In genomic region chr20:36217226-36217625, GRCh38 we compare ENCODE assay signal across 17 cellular contexts. TPM values are rescaled to one million over a fixed set of nuclear protein-coding genes. Genes with fewer than 3 reads are reported as not detected.
A peak's percentile ranks its signal among the peaks of the same experiment; 100 is the strongest.
DNase-seq lines count a peak whose midpoint lies in the region; ATAC-seq, FAIRE-seq and TF ChIP-seq lines count a peak whose summit lies in the region.
"Had no signal": no experiment of that assay in that cellular context is flagged by ENCODE, and none has a peak within 500 bp of the region (broad histone marks: within the 10 kb centered on the region; RNA-seq: fewer than 3 reads in every experiment).

No MANE protein-coding gene starts in this region.

- H3K4me1 Mint-ChIP-seq in glutamatergic neuron (ENCODE audit: low read depth, unreplicated experiment): peaks cover 12% of the 10 kb centered on the region
- no peaks in the 10 kb centered on the region for H3K4me1 Mint-ChIP-seq in effector memory CD8-positive, alpha-beta T cell (ENCODE audit: low read depth in 2 of 2)
- H3K4me1 Mint-ChIP-seq: activated CD4-positive, alpha-beta T cell treated with anti-CD3 and anti-CD28 coated beads, Interleukin-2, amount 10 ng/mL, durations not matched to agents 7 days and 5 days; stimulated activated effector memory CD8-positive, alpha-beta T cell treated with anti-CD3 and anti-CD28 coated beads, Interleukin-12 subunit alpha, Interleukin-12 subunit beta, amount 100 ng/mL, for 72 hours had no signal

- in situ Hi-C loops in HepG2 (cut with HindIII; ENCODE audit: extremely low pct_ligation_motif_present, low pct_unique_long_range_greater_than_20kb) (no loop called here), ACHN (cut with HindIII; ENCODE audit: low pct_ligation_motif_present, low pct_unique_long_range_greater_than_20kb, low sequenced_read_pairs) (no loop called here)

- H3K9ac ChIP-seq in HepG2 (ENCODE audit: insufficient read depth, low read depth, low read length): no peak overlapping the region

- H3K27ac ChIP-seq in HepG2 (ENCODE audit: extremely low read length, insufficient read depth, low read length) (no peak overlapping the region), right lobe of liver (no peak overlapping the region), PC-9 (no peak overlapping the region)
- H3K27ac ChIP-seq: gastrocnemius medialis, uterus had no signal

- H3K79me2 ChIP-seq in HepG2 (ENCODE audit: insufficient read depth, low read length): no peaks in the 10 kb centered on the region
- no peaks in the 10 kb centered on the region for H3K79me2 ChIP-seq in PC-9 (ENCODE audit: low read depth)

- H3F3A ChIP-seq in PC-9 (ENCODE audit: insufficient read depth, low read depth): no peaks in the 10 kb centered on the region; the same call in 1 of the 2 replicates

- no peaks in the 10 kb centered on the region for H3K9me2 ChIP-seq in PC-9 (ENCODE audit: insufficient read depth)

- H3K36me3 ChIP-seq in HepG2 (replicated peaks in 1 of 2; ENCODE audit: control insufficient read depth in 1 of 2, insufficient read depth in 2 of 2, low read length in 2 of 2): peaks cover 12 to 17% of the 10 kb centered on the region in 2 experiments
- H3K36me3 ChIP-seq in right lobe of liver: peaks cover 0 to 2% (median 0%) of the 10 kb centered on the region in 4 donors
- H3K36me3 ChIP-seq in PC-9 (ENCODE audit: low read depth): no peaks in the 10 kb centered on the region
- H3K36me3 ChIP-seq: gastrocnemius medialis, uterus had no signal

- DNase-seq in HepG2 (ENCODE audit: low spot score) (peak; percentile 70), right lobe of liver (no peak), PC-9 (peak in 1 of 2 experiments; percentile 12), glutamatergic neuron (no peak), activated gamma-delta T cell treated with Interleukin-2 at 50 U/mL for 16 hours (no peak), ACHN (no peak), GOT3 (lab: John Stamatoyannopoulos, UW) (no peak)
- no peak for DNase-seq in effector memory CD8-positive, alpha-beta T cell
- DNase-seq: activated CD4-positive, alpha-beta T cell treated with anti-CD3 and anti-CD28 coated beads, Interleukin-2, amount 10 ng/mL, durations not matched to agents 7 days and 5 days; amygdala; dorsolateral prefrontal cortex; gastrocnemius medialis; NCI-H2029; stimulated activated CD4-positive, alpha-beta T cell treated with anti-CD3 and anti-CD28 coated beads, Interleukin-2, amount 100 ng/mL, for 48 hours; T-helper 17 cell; uterus had no signal

- no peak overlapping the region for H3K4me2 ChIP-seq in HepG2 (ENCODE audit: low read depth, low read length)
- H3K4me2 ChIP-seq in PC-9: no peak overlapping the region

- H4K20me1 ChIP-seq in HepG2 (ENCODE audit: insufficient read depth, low read length) (no peaks in the 10 kb centered on the region), PC-9 (ENCODE audit: insufficient read depth) (no peaks in the 10 kb centered on the region)

- 37% methylated on average over 4 of the region's 4 CpGs for WGBS in HepG2 (ENCODE audit: low lambda C conversion rate)
- WGBS in right lobe of liver (ENCODE audit: insufficient coverage, low coverage, low lambda C conversion rate, missing lambda C conversion rate): 58% methylated on average over 4 of the region's 4 CpGs

- H3K27me3 ChIP-seq in HepG2 (ENCODE audit: control insufficient read depth in 1 of 2, insufficient read depth in 2 of 2, low read length in 2 of 2) (no peaks in the 10 kb centered on the region), right lobe of liver (no peaks in the 10 kb centered on the region), PC-9 (ENCODE audit: insufficient read depth, low read depth) (no peaks in the 10 kb centered on the region)
- H3K27me3 ChIP-seq: dorsolateral prefrontal cortex, gastrocnemius medialis, uterus had no signal

- no peak for TF ChIP-seq EP300 in HepG2 (IDR thresholded peaks at IDR 0.05; ENCODE audit: low read depth in 2 of 2, low read length in 2 of 2)
- no peak for TF ChIP-seq EP300 in HepG2 (CRISPR knock-in tag; IDR thresholded peaks at IDR 0.05; ENCODE audit: borderline replicate concordance)

- CTCF ChIA-PET in HepG2 (lab: Yijun Ruan, JAX; ENCODE audit: low intra/inter-chr PET ratio, low total read pairs) (no interaction called here), PC-9 (lab: Charles Lee) (interaction anchor here (0.6 kb wide), 1 partner anchor 268 kb away, joined by 3 read pairs; no protein-coding TSS in a partner anchor)

- TF ChIP-seq POLR2A in HepG2 (IDR thresholded peaks at IDR 0.05; ENCODE audit: insufficient read depth in 1 of 2, low read depth in 2 of 2, low read length in 2 of 2) (no peak), right lobe of liver (IDR thresholded peaks at IDR 0.05) (no peak)

- H3K4me1 ChIP-seq in HepG2 (ENCODE audit: insufficient read depth, low read length): peaks cover 9% of the 10 kb centered on the region
- no peaks in the 10 kb centered on the region for H3K4me1 ChIP-seq in right lobe of liver
- no peaks in the 10 kb centered on the region for H3K4me1 ChIP-seq in PC-9 (replicated peaks; ENCODE audit: insufficient read depth)
- H3K4me1 ChIP-seq: gastrocnemius medialis, uterus had no signal

- H3K9me3 Mint-ChIP-seq in glutamatergic neuron (ENCODE audit: unreplicated experiment): peaks cover 6% of the 10 kb centered on the region
- H3K9me3 Mint-ChIP-seq in effector memory CD8-positive, alpha-beta T cell: no peaks in the 10 kb centered on the region
- H3K9me3 Mint-ChIP-seq: activated CD4-positive, alpha-beta T cell treated with anti-CD3 and anti-CD28 coated beads, Interleukin-2, amount 10 ng/mL, durations not matched to agents 7 days and 5 days; stimulated activated effector memory CD8-positive, alpha-beta T cell treated with anti-CD3 and anti-CD28 coated beads, Interleukin-12 subunit alpha, Interleukin-12 subunit beta, amount 100 ng/mL, for 72 hours had no signal

- TF ChIP-seq RAD21 in HepG2 (CRISPR knock-in tag; IDR thresholded peaks at IDR 0.05): peak; percentile 26; the same call in 1 of the 2 replicates

- ATAC-seq in HepG2: peak; percentile 92
- ATAC-seq in right lobe of liver: no peak
- ATAC-seq in effector memory CD8-positive, alpha-beta T cell (replicated peaks): no peak
- ATAC-seq: gastrocnemius medialis; stimulated activated effector memory CD8-positive, alpha-beta T cell treated with anti-CD3 and anti-CD28 coated beads, Interleukin-12 subunit alpha, Interleukin-12 subunit beta, amount 100 ng/mL, for 72 hours; T-helper 17 cell had no signal

- no TSS peak for BruUV-seq in HepG2 (replicated peaks; lab: Mats Ljungman, UMichigan)
- no TSS peak for BruUV-seq in PC-9 (replicated peaks; lab: Mats Ljungman, UMichigan)

- H3K4me3 ChIP-seq in HepG2 (replicated peaks in 1 of 3; ENCODE audit: insufficient read depth in 1 of 3, low read depth in 2 of 3, low read length in 3 of 3) (no peak overlapping the region), right lobe of liver (no peak overlapping the region), PC-9 (no peak overlapping the region)
- H3K4me3 ChIP-seq: gastrocnemius medialis, uterus had no signal

- TF ChIP-seq CTCF in HepG2 (CRISPR knock-in tag; IDR thresholded peaks at IDR 0.05): peak; percentile 40
- no peak for TF ChIP-seq CTCF in right lobe of liver (IDR thresholded peaks at IDR 0.05)
- TF ChIP-seq CTCF in PC-9 (conservative IDR thresholded peaks at IDR 0.05): peak; percentile 36; the same call in 1 of the 2 replicates
- TF ChIP-seq CTCF in glutamatergic neuron (IDR thresholded peaks at IDR 0.05; ENCODE audit: partially characterized antibody, unreplicated experiment): peak; percentile 30

- no peaks in the 10 kb centered on the region for H3K27me3 Mint-ChIP-seq in glutamatergic neuron (ENCODE audit: unreplicated experiment)
- peaks cover 10 to 19% of the 10 kb centered on the region in 2 donors for H3K27me3 Mint-ChIP-seq in effector memory CD8-positive, alpha-beta T cell
- H3K27me3 Mint-ChIP-seq: activated CD4-positive, alpha-beta T cell treated with anti-CD3 and anti-CD28 coated beads, Interleukin-2, amount 10 ng/mL, durations not matched to agents 7 days and 5 days had no signal

- peak; percentile 89 for FAIRE-seq in HepG2 (lab: Jason Lieb, UNC)

- intact Hi-C loops in HepG2 (cut with micrococcal nuclease; ENCODE audit: unreplicated experiment) (no loop called here), right lobe of liver (cut with DNase I) (no loop called here), PC-9 (cut with micrococcal nuclease; ENCODE audit: unreplicated experiment) (loop anchor here (10.0 kb wide), 1 partner anchor 698 kb away; no protein-coding TSS in a partner anchor)

- H2AFZ ChIP-seq in HepG2 (ENCODE audit: low read length) (no peak overlapping the region), PC-9 (no peak overlapping the region)

- H3K36me3 Mint-ChIP-seq in glutamatergic neuron (ENCODE audit: unreplicated experiment): no peaks in the 10 kb centered on the region
- H3K36me3 Mint-ChIP-seq in effector memory CD8-positive, alpha-beta T cell (ENCODE audit: insufficient read depth): no peaks in the 10 kb centered on the region
- H3K36me3 Mint-ChIP-seq: stimulated activated effector memory CD8-positive, alpha-beta T cell treated with anti-CD3 and anti-CD28 coated beads, Interleukin-12 subunit alpha, Interleukin-12 subunit beta, amount 100 ng/mL, for 72 hours had no signal

- no peak overlapping the region for H3K27ac Mint-ChIP-seq in glutamatergic neuron (ENCODE audit: unreplicated experiment)
- peak overlapping the region in 1 of 2 donors; percentile 13 for H3K27ac Mint-ChIP-seq in effector memory CD8-positive, alpha-beta T cell
- H3K27ac Mint-ChIP-seq: activated CD4-positive, alpha-beta T cell treated with anti-CD3 and anti-CD28 coated beads, Interleukin-2, amount 10 ng/mL, durations not matched to agents 7 days and 5 days had no signal

- no peak overlapping the region for H3K4me3 Mint-ChIP-seq in glutamatergic neuron (ENCODE audit: unreplicated experiment)
- H3K4me3 Mint-ChIP-seq in effector memory CD8-positive, alpha-beta T cell: no peak overlapping the region
- H3K4me3 Mint-ChIP-seq: activated CD4-positive, alpha-beta T cell treated with anti-CD3 and anti-CD28 coated beads, Interleukin-2, amount 10 ng/mL, durations not matched to agents 7 days and 5 days; stimulated activated effector memory CD8-positive, alpha-beta T cell treated with anti-CD3 and anti-CD28 coated beads, Interleukin-12 subunit alpha, Interleukin-12 subunit beta, amount 100 ng/mL, for 72 hours; T-helper 17 cell had no signal

- H3K9me3 ChIP-seq in HepG2 (ENCODE audit: low read length) (no peaks in the 10 kb centered on the region), right lobe of liver (no peaks in the 10 kb centered on the region), PC-9 (ENCODE audit: insufficient read depth, low read depth) (no peaks in the 10 kb centered on the region)
- H3K9me3 ChIP-seq: gastrocnemius medialis, uterus had no signal

- POLR2A ChIA-PET in HepG2 (lab: Yijun Ruan, JAX) (interaction anchor here (0.6 kb wide), 1 partner anchor 41 kb away, joined by 3 read pairs; no protein-coding TSS in a partner anchor), PC-9 (lab: Charles Lee; ENCODE audit: unreplicated experiment) (interaction anchor here (0.5 to 0.6 kb wide), 2 partner anchors 28 to 1321 kb away, joined by 4 to 6 read pairs; no protein-coding TSS in a partner anchor)

RNA-seq across cellular contexts. Expression of gene AAR2, which starts 19.1 kb away (rescaled TPM):
- total RNA-seq in HepG2 (2016; rRNA removed; fragmentation: Illumina TruSeq; extraction: Trizol) (46.2 and 56.5 TPM in 2 replicates), right lobe of liver (10 to 100 TPM; 11.8 to 16.7 (median 13.5) TPM), PC-9 (2021) (19.4 and 25.7 TPM in 2 replicates), glutamatergic neuron (ENCODE audit: unreplicated experiment) (19.0 TPM)
- 6.6 and 7.3 TPM in 2 replicates for total RNA-seq in HepG2 (2016; cell fraction: cytosol; rRNA removed; fragmentation: Illumina TruSeq; extraction: Trizol; ENCODE audit: low read depth)
- total RNA-seq in HepG2 (2016; cell fraction: insoluble cytoplasmic fraction; rRNA removed; fragmentation: Illumina TruSeq; extraction: Trizol): 45.1 and 55.7 TPM in 2 replicates
- total RNA-seq in HepG2 (2016; cell fraction: membrane; rRNA removed; fragmentation: Illumina TruSeq; extraction: Trizol): 15.6 and 16.1 TPM in 2 replicates
- 31.3 and 35.6 TPM in 2 replicates for total RNA-seq in HepG2 (2016; cell fraction: nucleus; rRNA removed; fragmentation: Illumina TruSeq; extraction: Trizol)
- 45.2 and 50.5 TPM in 2 replicates for polyA plus RNA-seq in HepG2 (2011; rRNA removed)
- 37.7 and 43.1 TPM in 2 replicates for polyA plus RNA-seq in HepG2 (2011; cell fraction: cytosol; rRNA removed)
- polyA plus RNA-seq in HepG2 (2011; cell fraction: nucleus; rRNA removed): 28.8 and 29.0 TPM in 2 replicates
- polyA plus RNA-seq in HepG2 (2012): 29.3 and 35.7 TPM in 2 replicates
- 4.9 and 5.0 TPM in 2 replicates for polyA plus RNA-seq in HepG2 (2016; cell fraction: cytosol; fragmentation: Illumina TruSeq; extraction: Trizol; ENCODE audit: low read depth)
- 57.6 and 57.7 TPM in 2 replicates for polyA plus RNA-seq in HepG2 (2016; cell fraction: insoluble cytoplasmic fraction; fragmentation: Illumina TruSeq; extraction: Trizol; ENCODE audit: low read depth)
- 9.6 and 9.7 TPM in 2 replicates for polyA plus RNA-seq in HepG2 (2016; cell fraction: membrane; fragmentation: Illumina TruSeq; extraction: Trizol; ENCODE audit: low read depth)
- 41.9 and 45.1 TPM in 2 replicates for polyA plus RNA-seq in HepG2 (2016; cell fraction: nucleus; fragmentation: Illumina TruSeq; extraction: Trizol; ENCODE audit: insufficient read depth, low read depth)
- polyA minus RNA-seq in HepG2 (2011; rRNA and poly(A)+ RNA removed; ENCODE audit: low replicate concordance): 89.7 and 103 TPM in 2 replicates
- polyA minus RNA-seq in HepG2 (2011; cell fraction: cytosol; rRNA and poly(A)+ RNA removed): 24.4 and 25.0 TPM in 2 replicates
- polyA minus RNA-seq in HepG2 (2011; cell fraction: nucleus; rRNA and poly(A)+ RNA removed): 26.8 and 34.2 TPM in 2 replicates

Comparison
In these comparisons a context has a peak if more than half of its experiments do, and no peak if none do; other contexts are left out.
1. CTCF ChIP-seq: peak in HepG2 (single experiment), PC-9 (single experiment) and glutamatergic neuron (single experiment); none in right lobe of liver (0 of 4).